In genomic region chr2:159712194-159712928, GRCh38 we compare ENCODE assay signal across 8 cellular contexts. TPM values are rescaled to one million over a fixed set of nuclear protein-coding genes. Genes with fewer than 3 reads are reported as not detected.
DNase-seq lines count a peak whose midpoint lies in the region; TF ChIP-seq lines count a peak whose summit lies in the region.

Gene MARCHF7, plus strand, starts transcription at chr2:159712506. Its CDS starts 16,517 bp downstream, at chr2:159729023.

- H2AK5ac ChIP-seq in H9 (ENCODE audit: insufficient read length, low read length) = no peak within 1 kb of the TSS

- H3K18ac ChIP-seq in H9 (ENCODE audit: insufficient read length, low read depth, low read length) = peak within 1 kb of the TSS; percentile 100

- H3K27me3 ChIP-seq in H9 (ENCODE audit: insufficient read depth, low read length) (no peaks in the 10 kb centered on the region), stomach smooth muscle (ENCODE audit: control insufficient read depth in 1 of 2, insufficient read depth in 2 of 2, low read length in 2 of 2) (no peaks in the 10 kb centered on the region)

- H3K4ac ChIP-seq in H9 (ENCODE audit: low read depth, low read length) = peak within 1 kb of the TSS; percentile 95

- peaks cover 18 to 52% (median 31%) of the 10 kb centered on the region in 3 experiments; a peak in 6 of 7 replicates for H3K36me3 Mint-ChIP-seq in H9 (ENCODE audit: insufficient read depth in 1 of 3, low read depth in 3 of 3)
- H3K36me3 Mint-ChIP-seq in neural crest cell (ENCODE audit: low read depth) = peaks cover 11% of the 10 kb centered on the region

- H2BK12ac ChIP-seq in H9 (ENCODE audit: insufficient read length, low read depth, low read length) = no peak within 1 kb of the TSS

- H3K9ac ChIP-seq in H9 (ENCODE audit: extremely low read depth, insufficient read length, low read length) (peak within 1 kb of the TSS; percentile 100), stomach smooth muscle (ENCODE audit: low read length in 2 of 2) (peak within 1 kb of the TSS; percentile 99)

- peak within 1 kb of the TSS; percentile 95 for H2BK5ac ChIP-seq in H9 (ENCODE audit: insufficient read length, low read length)

- peaks cover 38 to 45% of the 10 kb centered on the region in 2 experiments for H3K4me1 Mint-ChIP-seq in H9
- H3K4me1 Mint-ChIP-seq in neural crest cell = peaks cover 39% of the 10 kb centered on the region

- peaks cover 44% of the 10 kb centered on the region for H3K79me2 ChIP-seq in H9 (ENCODE audit: insufficient read depth, low read length)

- H2BK20ac ChIP-seq in H9 (ENCODE audit: low read depth, low read length, poor library complexity, severe bottlenecking) = no peak within 1 kb of the TSS

- H3K79me1 ChIP-seq in H9 (ENCODE audit: insufficient read depth, low read depth, low read length, poor library complexity, severe bottlenecking) = no peaks in the 10 kb centered on the region

- peak; percentile 61 for TF ChIP-seq CTCF in H9 (conservative IDR thresholded peaks at IDR 0.05)
- TF ChIP-seq CTCF in fibroblast of villous mesenchyme (IDR thresholded peaks at IDR 0.05; ENCODE audit: insufficient read depth, low read depth, low read length) = peak; percentile 62
- TF ChIP-seq CTCF in neural crest cell (conservative IDR thresholded peaks at IDR 0.05) = peak; percentile 72

- H3K27ac Mint-ChIP-seq in H9 (peak within 1 kb of the TSS; percentile 100), neural crest cell (ENCODE audit: unreplicated experiment) (peak within 1 kb of the TSS; percentile 100)

- peak within 1 kb of the TSS; percentile 86 for H4K5ac ChIP-seq in H9 (ENCODE audit: insufficient read length, low read depth, low read length)

- H3K4me3 ChIP-seq in fibroblast of villous mesenchyme (ENCODE audit: low read depth, low read length) (peak within 1 kb of the TSS; percentile 91), stomach smooth muscle (ENCODE audit: low read length in 2 of 2) (peak within 1 kb of the TSS; percentile 97 to 98)

- peak within 1 kb of the TSS; percentile 99 for H2BK120ac ChIP-seq in H9 (ENCODE audit: low read depth, low read length, poor library complexity, severe bottlenecking)

- H3K4me1 ChIP-seq in H9 (ENCODE audit: insufficient read depth, low read length) = no peaks in the 10 kb centered on the region
- H3K4me1 ChIP-seq in stomach smooth muscle (ENCODE audit: control insufficient read depth, insufficient read depth, low read length) = peaks cover 27% of the 10 kb centered on the region

- H3K36me3 ChIP-seq in stomach smooth muscle (ENCODE audit: control insufficient read depth in 2 of 2, insufficient read depth in 2 of 2, low read length in 2 of 2) = peaks cover 3 to 4% of the 10 kb centered on the region in 2 donors

- H3K23ac ChIP-seq in H9 (ENCODE audit: insufficient read length, low read depth, low read length) = no peak within 1 kb of the TSS

- peak within 1 kb of the TSS; percentile 65 for H2AFZ ChIP-seq in H9 (ENCODE audit: low read length)

- H2BK15ac ChIP-seq in H9 (ENCODE audit: low read depth, low read length) = 0 out of 2 replicates have a peak within 1 kb of the TSS, but pooled peaks have one; percentile 65

- peak within 1 kb of the TSS; percentile 93 for H4K91ac ChIP-seq in H9 (ENCODE audit: insufficient read length, low read depth, low read length)

- H3K27ac ChIP-seq in H9 (ENCODE audit: insufficient read length, low read depth, low read length) (peak within 1 kb of the TSS; percentile 96), stomach smooth muscle (ENCODE audit: low read length) (peak within 1 kb of the TSS; percentile 98)

- H4K8ac ChIP-seq in H9 (replicated peaks; ENCODE audit: insufficient read length, low read depth, low read length) = peak within 1 kb of the TSS; percentile 63

- H4K20me1 ChIP-seq in H9 (ENCODE audit: control insufficient read depth, insufficient read depth, insufficient read length) = no peaks in the 10 kb centered on the region

- H3K14ac ChIP-seq in H9 (ENCODE audit: insufficient read depth, low read length) = peak within 1 kb of the TSS; percentile 100

- in situ Hi-C loops in G401 (cut with HindIII; ENCODE audit: low sequenced_read_pairs) = loop anchor here (25.0 kb wide), 1 partner anchor 100 kb away; the partner anchor contains the start of gene BAZ2B

- no peaks in the 10 kb centered on the region for H3K23me2 ChIP-seq in H9 (ENCODE audit: insufficient read length, low read depth, low read length, poor library complexity, severe bottlenecking)

- H3K4me3 Mint-ChIP-seq in H9 (peak within 1 kb of the TSS; percentile 100), neural crest cell (peak within 1 kb of the TSS; percentile 100)

- DNase-seq in G401 (ENCODE audit: low spot score) = peak; percentile 91
- peak; percentile 95 for DNase-seq in H9
- peak; percentile 93 for DNase-seq in M059J (ENCODE audit: low read depth)
- DNase-seq in SHP77 (lab: John Stamatoyannopoulos, UW) = peak; percentile 71 to 85
- DNase-seq in activated effector memory CD4-positive, alpha-beta T cell treated with anti-CD3 and anti-CD28 coated beads, Interleukin-2, amount 50 U/mL, for 16 hours = peak; percentile 99
- peak; percentile 96 for DNase-seq in fibroblast of villous mesenchyme (ENCODE audit: low read depth)
- peak; percentile 98 for DNase-seq in neural crest cell (ENCODE audit: low read depth, low spot score)

- H3K27me3 Mint-ChIP-seq in H9 (ENCODE audit: low read depth) = no peaks in the 10 kb centered on the region; the same call in 1 of the 2 replicates
- no peaks in the 10 kb centered on the region for H3K27me3 Mint-ChIP-seq in neural crest cell (ENCODE audit: low read depth)

- H3K4me2 ChIP-seq in H9 (ENCODE audit: insufficient read depth, insufficient read length, low read length) = peak within 1 kb of the TSS; percentile 61

- H3T11ph ChIP-seq in H9 (ENCODE audit: low read length) = peak within 1 kb of the TSS; percentile 75

- H3K56ac ChIP-seq in H9 (ENCODE audit: insufficient read length, low read depth, low read length) = peak within 1 kb of the TSS; percentile 75

- WGBS in H9 (ENCODE audit: extremely low coverage, insufficient read length, low lambda C conversion rate) = no CpG with 5 or more reads among the region's 68 CpGs

- H3K9me3 Mint-ChIP-seq in H9 (no peaks in the 10 kb centered on the region), neural crest cell (no peaks in the 10 kb centered on the region)

- H3K9me3 ChIP-seq in H9 (ENCODE audit: control insufficient read depth, low read depth, low read length) (no peaks in the 10 kb centered on the region), stomach smooth muscle (ENCODE audit: control insufficient read depth in 2 of 2, low read length in 2 of 2) (no peaks in the 10 kb centered on the region)

RNA-seq across cellular contexts. Expression of gene MARCHF7, which starts in this region (rescaled TPM):
- total RNA-seq in G401 (2014; rRNA removed; shearing (Covaris generic)) = 144 and 189 TPM in 2 replicates
- 103 and 111 TPM in 2 replicates for total RNA-seq in H9 (2021)
- total RNA-seq in M059J (2014; rRNA removed; shearing (Covaris generic)) = 81.7 and 114 TPM in 2 replicates
- 80.5 and 158 TPM in 2 replicates for total RNA-seq in fibroblast of villous mesenchyme
- 89.9 and 99.1 TPM in 2 replicates for total RNA-seq in neural crest cell

Comparison
In these comparisons a context has a peak if more than half of its experiments do, and no peak if none do; other contexts are left out.
1. Peak in every context shown above with its lines: DNase-seq, H3K4me3 ChIP-seq and H3K27ac ChIP-seq.